Comparison of ENCODE assay signal across 13 cellular contexts in the genomic region with DNA sequence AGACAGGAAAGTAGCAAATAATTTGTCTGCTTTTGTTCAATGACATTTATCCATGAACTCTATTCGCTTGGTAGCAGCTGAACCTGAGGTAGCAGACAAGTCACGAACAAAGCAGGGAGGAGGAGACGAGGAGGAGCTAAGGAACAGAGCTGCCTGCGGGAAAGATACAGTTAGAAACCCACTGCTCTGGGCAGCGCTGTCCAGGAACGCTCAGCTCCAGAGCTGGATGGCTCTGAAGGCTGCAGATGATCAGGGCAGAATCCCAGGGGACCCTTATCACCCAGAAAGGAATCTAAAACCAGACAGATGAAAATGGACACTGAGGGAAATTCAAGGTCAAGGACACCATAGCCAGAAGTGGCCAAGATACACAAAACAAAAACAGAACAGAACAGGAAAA.
"Had no signal": no experiment of that assay in that cellular context is flagged by ENCODE, and none has a peak within 500 bp of the region (broad histone marks: within the 10 kb centered on the region; RNA-seq: fewer than 3 reads in every experiment).

No MANE protein-coding gene starts in this region.

- ATAC-seq: esophagus mucosa; natural killer cell treated with Interleukin-12 subunit alpha and Interleukin-12 subunit beta and Interleukin-15 and Interleukin-18, amount 100 ng/mL, for 72 hours; stimulated activated memory B cell treated with anti-CD40 and anti-IgM and Interleukin-4, amounts not matched to agents 10 μg/mL and 1 μg/mL and 100 μg/mL, for 72 hours had no signal

- H3K27ac ChIP-seq: thyroid gland, uterus had no signal

- DNase-seq: activated CD4-positive, CD25-positive, alpha-beta regulatory T cell treated with anti-CD3 and anti-CD28 coated beads, Interleukin-2, amount 50 U/mL, for 72 hours; activated naive CD4-positive, alpha-beta T cell treated with Interleukin-2 at 50 U/mL for 16 hours; activated T-cell treated with anti-CD3 and anti-CD28 coated beads for 4 hours; hypothalamus; kidney; mesendoderm; stimulated activated CD4-positive, alpha-beta T cell treated with anti-CD3 and anti-CD28 coated beads, Interleukin-2, amount 100 ng/mL, for 48 hours; T-helper 9 cell; thyroid gland; uterus had no signal

- H3K9me3 ChIP-seq: thyroid gland, uterus had no signal

- H3K4me1 ChIP-seq: thyroid gland, uterus had no signal

- H3K27me3 ChIP-seq: thyroid gland, uterus had no signal

- H3K36me3 ChIP-seq: thyroid gland, uterus had no signal

- H3K4me3 ChIP-seq: thyroid gland, uterus had no signal
